8 cellular contexts compared by ENCODE assay signal in the genomic region with DNA sequence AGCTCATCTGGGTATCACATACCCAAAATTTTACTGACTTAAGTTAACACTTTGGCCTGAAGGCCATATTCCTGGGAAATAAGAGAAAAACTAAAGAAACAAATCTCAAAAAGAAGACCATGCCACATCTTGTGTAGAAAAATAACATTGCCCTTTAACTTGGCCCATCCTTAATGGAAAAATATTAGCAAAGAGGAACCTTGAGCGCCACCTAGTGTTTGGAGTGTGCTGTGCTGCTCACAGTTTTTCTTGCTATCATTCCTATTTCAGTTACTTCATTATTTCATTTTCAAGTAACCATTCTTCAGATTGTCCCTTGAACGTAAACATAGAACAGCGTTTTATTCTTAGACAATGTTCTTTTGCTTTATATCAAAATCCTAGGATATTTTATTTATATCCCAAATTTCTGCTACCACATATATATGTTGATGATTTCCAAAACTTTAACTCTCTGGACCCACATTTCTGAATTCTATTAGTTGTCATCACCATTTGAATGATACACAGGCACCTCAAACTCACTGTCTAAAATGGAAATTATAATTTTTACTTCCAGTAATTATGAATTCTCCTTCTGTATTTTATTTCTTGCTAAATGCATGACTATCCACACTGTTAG.
DNase-seq lines count a peak whose midpoint lies in the region; ATAC-seq and TF ChIP-seq lines count a peak whose summit lies in the region.

No MANE protein-coding gene starts in this region.

- TF ChIP-seq CTCF in BE2C (IDR thresholded peaks at IDR 0.05; ENCODE audit: low read depth, low read length), result peak; percentile 90
- peak; percentile 85 for TF ChIP-seq CTCF in left ventricle myocardium inferior (IDR thresholded peaks at IDR 0.05; ENCODE audit: borderline replicate concordance)
- TF ChIP-seq CTCF in sigmoid colon (IDR thresholded peaks at IDR 0.05), result peak in 3 of 4 experiments; percentile 40 to 76 (median 41)

- no peaks in the 10 kb centered on the region for H3K9me3 Mint-ChIP-seq in activated CD4-positive, alpha-beta memory T cell treated with anti-CD3 and anti-CD28 coated beads, Interleukin-2, amount 10 ng/mL, durations not matched to agents 7 days and 5 days

- H3K36me3 Mint-ChIP-seq in activated CD4-positive, alpha-beta memory T cell treated with anti-CD3 and anti-CD28 coated beads, Interleukin-2, amount 10 ng/mL, durations not matched to agents 7 days and 5 days (ENCODE audit: low read depth), result no peaks in the 10 kb centered on the region

- WGBS in sigmoid colon, 2 donors, result 3 to 15% methylated on average over 3 of the region's 3 CpGs

- H3K27ac ChIP-seq in left ventricle myocardium inferior (replicated peaks) (no peak overlapping the region), sigmoid colon (no peak overlapping the region)

- no peak overlapping the region for H3K4me3 ChIP-seq in BE2C (ENCODE audit: low read depth, low read length)
- H3K4me3 ChIP-seq in left ventricle myocardium inferior, result no peak overlapping the region
- no peak overlapping the region for H3K4me3 ChIP-seq in sigmoid colon

- CTCF ChIA-PET in activated CD4-positive, alpha-beta memory T cell treated with anti-CD3 and anti-CD28 coated beads, Interleukin-2, amount 10 ng/mL, durations not matched to agents 7 days and 5 days (lab: Charles Lee), result interaction anchor here (0.7 kb wide), 2 partner anchors 28 to 302 kb away, joined by 3 read pairs; no protein-coding TSS in a partner anchor

- DNase-seq in BE2C (peak; percentile 62), NCI-H2107 (lab: John Stamatoyannopoulos, UW) (peak; percentile 0), left ventricle myocardium inferior (no peak), sigmoid colon (no peak)
- peak; percentile 28 for DNase-seq in activated CD4-positive, alpha-beta memory T cell treated with anti-CD3 and anti-CD28 coated beads, Interleukin-2, amount 10 ng/mL, durations not matched to agents 7 days and 5 days
- DNase-seq in activated effector memory CD4-positive, alpha-beta T cell treated with anti-CD3 and anti-CD28 coated beads, Interleukin-2, amount 50 U/mL, for 16 hours, result no peak

- no peak overlapping the region for H3K27ac Mint-ChIP-seq in activated CD4-positive, alpha-beta memory T cell treated with anti-CD3 and anti-CD28 coated beads, Interleukin-2, amount 10 ng/mL, durations not matched to agents 7 days and 5 days

- H3K4me1 ChIP-seq in BE2C (no peaks in the 10 kb centered on the region), left ventricle myocardium inferior (no peaks in the 10 kb centered on the region), sigmoid colon (no peaks in the 10 kb centered on the region)

- no peak overlapping the region for H3K4me3 Mint-ChIP-seq in activated CD4-positive, alpha-beta memory T cell treated with anti-CD3 and anti-CD28 coated beads, Interleukin-2, amount 10 ng/mL, durations not matched to agents 7 days and 5 days

- intact Hi-C loops in left ventricle myocardium inferior (cut with micrococcal nuclease), result no loop called here
- intact Hi-C loops in sigmoid colon (cut with DNase I), result no loop called here

- no peaks in the 10 kb centered on the region for H3K27me3 Mint-ChIP-seq in activated CD4-positive, alpha-beta memory T cell treated with anti-CD3 and anti-CD28 coated beads, Interleukin-2, amount 10 ng/mL, durations not matched to agents 7 days and 5 days

- no peaks in the 10 kb centered on the region for H3K9me3 ChIP-seq in BE2C
- H3K9me3 ChIP-seq in left ventricle myocardium inferior (replicated peaks), result no peaks in the 10 kb centered on the region
- no peaks in the 10 kb centered on the region for H3K9me3 ChIP-seq in sigmoid colon

- H3K27me3 ChIP-seq in BE2C, result no peaks in the 10 kb centered on the region
- H3K27me3 ChIP-seq in left ventricle myocardium inferior (ENCODE audit: low read depth), result no peaks in the 10 kb centered on the region
- no peaks in the 10 kb centered on the region for H3K27me3 ChIP-seq in sigmoid colon

- no peak for TF ChIP-seq EP300 in sigmoid colon (IDR thresholded peaks at IDR 0.05)

- no peak for TF ChIP-seq POLR2A in GM18505 (IDR thresholded peaks at IDR 0.05; ENCODE audit: borderline replicate concordance, extremely low read depth, insufficient read depth, insufficient read length)
- TF ChIP-seq POLR2A in sigmoid colon (IDR thresholded peaks at IDR 0.05), result no peak

- no peaks in the 10 kb centered on the region for H3K36me3 ChIP-seq in BE2C
- H3K36me3 ChIP-seq in left ventricle myocardium inferior, result no peaks in the 10 kb centered on the region
- no peaks in the 10 kb centered on the region for H3K36me3 ChIP-seq in sigmoid colon

- POLR2A ChIA-PET in activated CD4-positive, alpha-beta memory T cell treated with anti-CD3 and anti-CD28 coated beads, Interleukin-2, amount 10 ng/mL, durations not matched to agents 7 days and 5 days (lab: Charles Lee), result no interaction called here

- H3K4me1 Mint-ChIP-seq in activated CD4-positive, alpha-beta memory T cell treated with anti-CD3 and anti-CD28 coated beads, Interleukin-2, amount 10 ng/mL, durations not matched to agents 7 days and 5 days, result no peaks in the 10 kb centered on the region

- ATAC-seq in GM18505 (IDR thresholded peaks at IDR 0.05; ENCODE audit: unreplicated experiment), result peak; percentile 88
- ATAC-seq in HG02938 (IDR thresholded peaks at IDR 0.05; ENCODE audit: unreplicated experiment), result peak; percentile 85

Comparison
In these comparisons a context has a peak if more than half of its experiments do, and no peak if none do; other contexts are left out.
1. DNase-seq: peak in BE2C (single experiment), NCI-H2107 (single experiment) and activated CD4-positive, alpha-beta memory T cell treated with anti-CD3 and anti-CD28 coated beads, Interleukin-2, amount 10 ng/mL, durations not matched to agents 7 days and 5 days (single experiment); none in left ventricle myocardium inferior (single experiment), sigmoid colon (single experiment) and activated effector memory CD4-positive, alpha-beta T cell treated with anti-CD3 and anti-CD28 coated beads, Interleukin-2, amount 50 U/mL, for 16 hours (single experiment).
2. Peak in every context shown above with its lines, with median percentiles within 50 percentile points of each other: CTCF ChIP-seq.